8 cellular contexts compared by ENCODE assay signal in the genomic region with DNA sequence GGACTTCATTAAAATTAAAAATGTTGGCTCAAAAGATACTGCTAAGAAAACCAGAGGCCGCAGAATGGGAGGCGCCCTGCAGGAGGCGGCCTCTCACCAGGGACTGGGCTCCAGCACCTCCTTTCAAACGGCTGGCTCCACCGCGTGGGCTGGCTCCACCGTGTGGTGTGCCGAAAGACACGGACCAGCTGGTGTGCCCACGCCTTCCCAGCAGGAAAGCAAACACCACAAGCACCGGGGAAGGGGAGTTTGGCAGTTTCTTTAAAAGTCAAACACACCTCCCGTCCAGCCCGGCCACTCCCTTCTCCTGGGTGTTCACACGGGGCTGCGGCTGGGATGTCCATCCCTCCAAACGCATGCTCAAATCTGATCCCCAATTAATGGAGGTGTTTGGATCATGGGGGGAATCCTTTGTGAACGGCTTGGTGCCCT. TPM values are rescaled to one million over a fixed set of nuclear protein-coding genes. Genes with fewer than 3 reads are reported as not detected.
DNase-seq lines count a peak whose midpoint lies in the region; ATAC-seq and TF ChIP-seq lines count a peak whose summit lies in the region.

No MANE protein-coding gene starts in this region.

- TF ChIP-seq CTCF in ovary (IDR thresholded peaks at IDR 0.05), result peak in 1 of 3 donors; percentile 43

- no peaks in the 10 kb centered on the region for H3K36me3 ChIP-seq in ovary

- no peaks in the 10 kb centered on the region for H3K4me1 ChIP-seq in ovary (ENCODE audit: insufficient read depth)

- no peak overlapping the region for H3K4me3 ChIP-seq in ovary

- TF ChIP-seq POLR2A in ovary (IDR thresholded peaks at IDR 0.05), result no peak

- WGBS in ovary, 3 donors, result 3 to 7% (median 3%) methylated on average over 17 of the region's 17 CpGs

- H3K27me3 ChIP-seq in ovary, result no peaks in the 10 kb centered on the region

- no peak overlapping the region for H3K27ac ChIP-seq in ovary

- intact Hi-C loops in ovary (cut with DNase I), result no loop called here

- ATAC-seq in GM19351 (IDR thresholded peaks at IDR 0.05; ENCODE audit: unreplicated experiment), result no peak

- DNase-seq in SIG-M5 treated with dmso at 0.1 percent for 504 hours (lab: John Stamatoyannopoulos, UW; ENCODE audit: unreplicated experiment) (peak; percentile 27), SIG-M5 (lab: John Stamatoyannopoulos, UW) (no peak), NCI-H526 (lab: John Stamatoyannopoulos, UW) (peak; percentile 3 to 67), fibroblast of peridontal ligament (ENCODE audit: extremely low read depth) (peak; percentile 59), ovary (peak; percentile 67 to 85 (median 75)), AML-193 (lab: John Stamatoyannopoulos, UW) (no peak)
- DNase-seq in activated T-cell treated with anti-CD3 and anti-CD28 coated beads, Interleukin-2, amount 50 U/mL, for 48 hours, result peak; percentile 59 to 72

- TF ChIP-seq EP300 in ovary (IDR thresholded peaks at IDR 0.05), result no peak

- H3K9me3 ChIP-seq in ovary, result no peaks in the 10 kb centered on the region

RNA-seq across cellular contexts. Expression of gene HAGH, which starts 13.9 kb away (rescaled TPM):
- total RNA-seq in ovary, result 10 to 100 TPM; 22.8 to 70.2 (median 37.0) TPM
- 10 to 100 TPM in 1 of 2 donors, 1 to 10 TPM in 1; 7.7 to 38.2 TPM for polyA plus RNA-seq in ovary

RNA-seq across cellular contexts. Expression of gene FAHD1, which starts 14.3 kb away (rescaled TPM):
- total RNA-seq in ovary, result 10 to 100 TPM; 11.0 to 22.1 (median 16.8) TPM
- polyA plus RNA-seq in ovary, result 10 to 100 TPM; 11.0 to 14.0 TPM

RNA-seq across cellular contexts. Expression of gene IGFALS, which starts 19.2 kb away (rescaled TPM):
- 1 to 10 TPM in 2 of 7 donors, under 1 TPM in 5; 0.20 to 1.8 (median 0.47) TPM for total RNA-seq in ovary
- polyA plus RNA-seq in ovary, result under 1 TPM in 1 of 2 donors, not detected in 1; 0.63 TPM

RNA-seq across cellular contexts. Expression of gene NUBP2, which starts 30.0 kb away (rescaled TPM):
- 10 to 100 TPM; 42.8 to 72.0 (median 52.3) TPM for total RNA-seq in ovary
- polyA plus RNA-seq in ovary, result 10 to 100 TPM in 1 of 2 donors, under 1 TPM in 1; 0.50 to 76.5 TPM

RNA-seq across cellular contexts. Expression of gene SPSB3, which starts 30.4 kb away (rescaled TPM):
- total RNA-seq in ovary, result 10 to 100 TPM; 34.9 to 98.5 (median 57.6) TPM
- 100 to 1,000 TPM in 1 of 2 donors, 1 to 10 TPM in 1; 2.4 to 138 TPM for polyA plus RNA-seq in ovary

Comparison
In these comparisons a context has a peak if more than half of its experiments do, and no peak if none do; other contexts are left out.
1. DNase-seq: peak in SIG-M5 treated with dmso at 0.1 percent for 504 hours (single experiment), NCI-H526 (2 of 2), activated T-cell treated with anti-CD3 and anti-CD28 coated beads, Interleukin-2, amount 50 U/mL, for 48 hours (2 of 2), fibroblast of peridontal ligament (single experiment) and ovary (5 of 5); none in SIG-M5 (single experiment) and AML-193 (0 of 2).